In the genomic region with DNA sequence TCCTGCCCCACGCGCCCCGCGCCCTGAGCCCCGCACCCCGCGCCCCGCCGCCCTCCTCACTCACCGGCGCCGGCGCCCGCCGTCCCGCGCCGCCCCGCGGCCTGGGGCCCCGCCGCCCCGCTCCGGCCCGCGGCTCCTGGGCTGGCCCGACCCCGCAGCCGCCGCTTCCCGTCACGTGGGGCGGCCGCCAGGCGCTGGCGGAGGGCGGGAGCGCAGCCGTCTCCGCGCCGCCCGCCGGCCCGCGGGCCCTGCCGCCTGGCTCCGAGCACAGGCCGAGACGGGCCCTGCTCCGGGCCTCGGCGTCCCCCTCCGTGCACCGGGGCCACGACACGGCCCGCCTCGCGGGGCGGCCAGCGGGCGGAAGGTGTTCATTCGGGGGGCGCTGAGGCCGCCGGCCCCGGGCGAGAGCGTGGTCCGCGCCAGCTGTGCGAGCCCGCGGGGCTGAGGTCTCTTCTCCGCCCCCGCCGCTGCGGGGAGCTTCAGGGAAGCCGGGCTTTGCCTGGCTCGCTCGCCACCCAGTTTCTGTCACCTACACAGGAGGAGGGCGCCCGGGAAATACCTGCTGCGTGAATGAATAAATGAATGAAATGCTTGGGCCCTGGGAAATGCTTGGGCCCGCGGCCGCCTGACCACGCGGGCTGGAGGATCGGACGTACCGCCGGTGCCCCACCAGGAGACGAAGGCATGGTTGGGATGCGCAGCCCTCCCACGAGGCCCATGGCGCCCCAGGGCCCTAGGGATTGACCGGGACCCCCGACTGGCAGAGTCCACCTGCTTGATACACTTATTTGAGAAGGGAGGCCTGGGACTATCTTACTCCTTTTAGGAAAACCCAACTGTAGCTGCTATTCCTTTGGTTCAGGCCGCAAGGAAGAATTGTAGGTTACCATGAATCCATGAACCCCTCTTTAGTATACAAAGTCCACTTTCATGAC, we compare ENCODE assay signal across 8 cellular contexts. TPM values are rescaled to one million over a fixed set of nuclear protein-coding genes. Genes with fewer than 3 reads are reported as not detected.
DNase-seq lines count a peak whose midpoint lies in the region; ATAC-seq, FAIRE-seq and TF ChIP-seq lines count a peak whose summit lies in the region.

A gene with protein sequence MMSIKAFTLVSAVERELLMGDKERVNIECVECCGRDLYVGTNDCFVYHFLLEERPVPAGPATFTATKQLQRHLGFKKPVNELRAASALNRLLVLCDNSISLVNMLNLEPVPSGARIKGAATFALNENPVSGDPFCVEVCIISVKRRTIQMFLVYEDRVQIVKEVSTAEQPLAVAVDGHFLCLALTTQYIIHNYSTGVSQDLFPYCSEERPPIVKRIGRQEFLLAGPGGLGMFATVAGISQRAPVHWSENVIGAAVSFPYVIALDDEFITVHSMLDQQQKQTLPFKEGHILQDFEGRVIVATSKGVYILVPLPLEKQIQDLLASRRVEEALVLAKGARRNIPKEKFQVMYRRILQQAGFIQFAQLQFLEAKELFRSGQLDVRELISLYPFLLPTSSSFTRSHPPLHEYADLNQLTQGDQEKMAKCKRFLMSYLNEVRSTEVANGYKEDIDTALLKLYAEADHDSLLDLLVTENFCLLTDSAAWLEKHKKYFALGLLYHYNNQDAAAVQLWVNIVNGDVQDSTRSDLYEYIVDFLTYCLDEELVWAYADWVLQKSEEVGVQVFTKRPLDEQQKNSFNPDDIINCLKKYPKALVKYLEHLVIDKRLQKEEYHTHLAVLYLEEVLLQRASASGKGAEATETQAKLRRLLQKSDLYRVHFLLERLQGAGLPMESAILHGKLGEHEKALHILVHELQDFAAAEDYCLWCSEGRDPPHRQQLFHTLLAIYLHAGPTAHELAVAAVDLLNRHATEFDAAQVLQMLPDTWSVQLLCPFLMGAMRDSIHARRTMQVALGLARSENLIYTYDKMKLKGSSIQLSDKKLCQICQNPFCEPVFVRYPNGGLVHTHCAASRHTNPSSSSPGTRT (minus strand): TSS at position 175 of the 935 bp plus-strand sequence. CDS start 21,434 bp downstream, outside the sequence.

- H3K27ac ChIP-seq in HCT116 (ENCODE audit: low read depth, low read length) (peak within 1 kb of the TSS; percentile 82), MM.1S (ENCODE audit: low read length) (peak within 1 kb of the TSS; percentile 53; the same call in 1 of the 2 replicates), kidney (ENCODE audit: low read depth in 2 of 2, low read length in 2 of 2) (peak within 1 kb of the TSS; percentile 68 to 70)

- CTCF ChIA-PET in HCT116 (lab: Charles Lee): interaction anchor here (0.7 kb wide), 1 partner anchor 15 kb away, joined by 3 read pairs; no protein-coding TSS in a partner anchor

- peak within 1 kb of the TSS; percentile 51 to 60 for H3K4me3 ChIP-seq in HCT116 (replicated peaks in 1 of 2; ENCODE audit: low read depth in 1 of 2, low read length in 2 of 2)
- peak within 1 kb of the TSS; percentile 82 for H3K4me3 ChIP-seq in MM.1S (ENCODE audit: low read length)
- H3K4me3 ChIP-seq in WI38 (ENCODE audit: low read depth, low read length): peak within 1 kb of the TSS; percentile 74
- H3K4me3 ChIP-seq in cardiac fibroblast (replicated peaks in 1 of 2; ENCODE audit: low read depth in 2 of 2, low read length in 2 of 2): peak within 1 kb of the TSS; percentile 64 to 69
- peak within 1 kb of the TSS; percentile 77 to 80 for H3K4me3 ChIP-seq in kidney (ENCODE audit: low read length in 2 of 2)

- no peaks in the 10 kb centered on the region for H3K9me2 ChIP-seq in HCT116 (ENCODE audit: insufficient read depth)
- no peaks in the 10 kb centered on the region for H3K9me2 ChIP-seq in MM.1S (replicated peaks; ENCODE audit: insufficient read depth, low read length)

- H3F3A ChIP-seq in MM.1S (ENCODE audit: insufficient read depth, low read length): no peaks in the 10 kb centered on the region

- FAIRE-seq in kidney (lab: Jason Lieb, UNC): no peak

- in situ Hi-C loops in GM13977 (cut with MboI; ENCODE audit: low pct_unique_long_range_greater_than_20kb, low sequenced_read_pairs, unreplicated experiment): no loop called here

- peak; percentile 81 for ATAC-seq in HCT116

- H3K36me3 ChIP-seq in HCT116 (ENCODE audit: control insufficient read depth in 1 of 2, insufficient read depth in 2 of 2, low read length in 2 of 2): 0 out of 4 replicates have a peak, but pooled peaks cover 0 to 4% of the 10 kb centered on the region in 2 experiments
- 0 out of 2 replicates have a peak, but pooled peaks cover 5% of the 10 kb centered on the region for H3K36me3 ChIP-seq in MM.1S (replicated peaks; ENCODE audit: insufficient read depth, low read length)
- H3K36me3 ChIP-seq in kidney (ENCODE audit: control insufficient read depth in 1 of 2, insufficient read depth in 2 of 2, low read length in 2 of 2): peaks cover 0 to 8% of the 10 kb centered on the region in 2 donors

- DNase-seq in GM13977 (ENCODE audit: low spot score) (peak; percentile 84), HCT116 (ENCODE audit: low read depth, low spot score) (no peak), MM.1S (peak; percentile 71), cardiac fibroblast (ENCODE audit: low read depth in 2 of 2) (peak in 1 of 2 donors; percentile 60), kidney (peak; percentile 85), NCI-H187 treated with DMSO at 0.1 percent for 48 hours (lab: John Stamatoyannopoulos, UW) (no peak)
- DNase-seq in stimulated activated CD4-positive, alpha-beta T cell treated with anti-CD3 and anti-CD28 coated beads, Interleukin-12 subunit alpha, Interleukin-12 subunit beta, amount 100 ng/mL, for 4 hours: peak; percentile 54

- H2AFZ ChIP-seq in HCT116 (ENCODE audit: low read depth, low read length, poor library complexity, severe bottlenecking): peak within 1 kb of the TSS; percentile 60
- peak within 1 kb of the TSS; percentile 84 for H2AFZ ChIP-seq in MM.1S (ENCODE audit: low read length)

- TF ChIP-seq CTCF in GM13977 (IDR thresholded peaks at IDR 0.05; ENCODE audit: extremely low read depth, insufficient read depth, missing control alignments): no peak
- no peak for TF ChIP-seq CTCF in HCT116 (IDR thresholded peaks at IDR 0.05 in 2 of 3, conservative IDR thresholded peaks at IDR 0.05 in 1 of 3; ENCODE audit: borderline replicate concordance in 1 of 3, insufficient read depth in 1 of 3, low read depth in 2 of 3, low read length in 2 of 3)
- TF ChIP-seq CTCF in MM.1S (IDR thresholded peaks at IDR 0.05; ENCODE audit: low read length): no peak
- TF ChIP-seq CTCF in WI38 (IDR thresholded peaks at IDR 0.05; ENCODE audit: low read depth, low read length): no peak
- no peak for TF ChIP-seq CTCF in cardiac fibroblast (IDR thresholded peaks at IDR 0.05; ENCODE audit: low read depth, low read length)
- no peak for TF ChIP-seq CTCF in kidney (IDR thresholded peaks at IDR 0.05; ENCODE audit: borderline replicate concordance, extremely low read depth, insufficient read depth)

- POLR2A ChIA-PET in HCT116 (lab: Charles Lee): no interaction called here

- H3K4me2 ChIP-seq in HCT116 (ENCODE audit: low read length) (peak within 1 kb of the TSS; percentile 82), MM.1S (ENCODE audit: low read depth, low read length) (peak within 1 kb of the TSS; percentile 96)

- H3K79me2 ChIP-seq in HCT116 (ENCODE audit: insufficient read depth, low read length): peaks cover 46% of the 10 kb centered on the region
- peaks cover 49% of the 10 kb centered on the region for H3K79me2 ChIP-seq in MM.1S (ENCODE audit: low read length)

- H3K4me1 ChIP-seq in HCT116 (ENCODE audit: control insufficient read depth in 1 of 2, insufficient read depth in 2 of 2, low read length in 2 of 2) (peaks cover 12 to 26% of the 10 kb centered on the region in 2 experiments), MM.1S (ENCODE audit: low read length) (peaks cover 4% of the 10 kb centered on the region; the same call in 1 of the 2 replicates), kidney (ENCODE audit: control insufficient read depth in 1 of 2, insufficient read depth in 1 of 2, low read depth in 1 of 2, low read length in 2 of 2) (peaks cover 14 to 17% of the 10 kb centered on the region in 2 donors)

- H4K20me1 ChIP-seq in HCT116 (ENCODE audit: insufficient read depth) (no peaks in the 10 kb centered on the region), MM.1S (ENCODE audit: insufficient read depth, low read length) (no peaks in the 10 kb centered on the region)

- TSS peak; percentile 81 for BruUV-seq in HCT116 (replicated peaks; lab: Mats Ljungman, UMichigan)

- intact Hi-C loops in HCT116 (cut with micrococcal nuclease) (no loop called here), kidney (cut with DNase I) (no loop called here)

- H3K9me3 ChIP-seq in HCT116 (ENCODE audit: control insufficient read depth in 1 of 2, insufficient read depth in 1 of 2, low read depth in 1 of 2, low read length in 2 of 2) (no peaks in the 10 kb centered on the region), MM.1S (replicated peaks; ENCODE audit: insufficient read depth, low read length) (no peaks in the 10 kb centered on the region), kidney (ENCODE audit: control insufficient read depth in 1 of 2, low read length in 2 of 2) (no peaks in the 10 kb centered on the region)

- H3K27me3 ChIP-seq in HCT116 (ENCODE audit: insufficient read depth, low read length): no peaks in the 10 kb centered on the region
- H3K27me3 ChIP-seq in MM.1S (replicated peaks; ENCODE audit: insufficient read depth, low read length): no peaks in the 10 kb centered on the region

- H3K9ac ChIP-seq in HCT116 (ENCODE audit: low read length) (peak within 1 kb of the TSS; percentile 81), MM.1S (ENCODE audit: low read length) (peak within 1 kb of the TSS; percentile 88), kidney (ENCODE audit: low read length in 2 of 2) (peak within 1 kb of the TSS; percentile 67 to 83)

- RAD21 ChIA-PET in HCT116 (lab: Charles Lee; ENCODE audit: low non-redundant PET in 1 of 2, low total read pairs in 2 of 2, uncharacterized antibody in 2 of 2, unreplicated experiment in 2 of 2): interaction anchor here in 1 of 2 experiments (0.7 to 1.3 kb wide), 2 partner anchors 27 to 191 kb away, joined by 3 read pairs; no protein-coding TSS in a partner anchor

- no peak for TF ChIP-seq RAD21 in HCT116 (IDR thresholded peaks at IDR 0.05; ENCODE audit: low read depth)

- no peak for TF ChIP-seq POLR2A in HCT116 (IDR thresholded peaks at IDR 0.05; ENCODE audit: borderline replicate concordance, extremely low read depth, insufficient read depth, insufficient read length)

TF ChIP-seq in HCT116, 20 proteins besides CTCF, POLR2A, EP300 and RAD21 (continues in another document):
- TF ChIP-seq SP1 (IDR thresholded peaks at IDR 0.05; ENCODE audit: low read depth) (no peak), CBX3 (IDR thresholded peaks at IDR 0.05; ENCODE audit: low read depth) (no peak), POLR2AphosphoS5 (IDR thresholded peaks at IDR 0.05; ENCODE audit: low read depth, low read length) (peak; percentile 54), EZH2 (IDR thresholded peaks at IDR 0.05) (no peak), TCF7L2 (IDR thresholded peaks at IDR 0.05; ENCODE audit: borderline replicate concordance, extremely low read depth, insufficient read depth, insufficient read length) (no peak)

RNA-seq across cellular contexts. Expression of the gene that starts here (rescaled TPM):
- total RNA-seq in HCT116 (2021; ENCODE audit: unreplicated experiment): 18.3 TPM
- 9.7 and 11.1 TPM in 2 replicates for polyA plus RNA-seq in HCT116 (2012)
- 25.8 TPM for total RNA-seq in kidney
- 6.7 TPM for polyA plus RNA-seq in kidney (ENCODE audit: insufficient read depth, low read depth, low replicate concordance)

Comparison
In these comparisons a context has a peak if more than half of its experiments do, and no peak if none do; other contexts are left out.
1. DNase-seq: peak in GM13977 (single experiment), MM.1S (single experiment), kidney (single experiment) and stimulated activated CD4-positive, alpha-beta T cell treated with anti-CD3 and anti-CD28 coated beads, Interleukin-12 subunit alpha, Interleukin-12 subunit beta, amount 100 ng/mL, for 4 hours (single experiment); none in HCT116 (single experiment) and NCI-H187 treated with DMSO at 0.1 percent for 48 hours (single experiment).
2. Peak in every context shown above with its lines, with median percentiles within 50 percentile points of each other: H3K27ac ChIP-seq, H3K4me3 ChIP-seq and H3K9ac ChIP-seq.